ENCODE assay signal across 12 cellular contexts in the genomic region with DNA sequence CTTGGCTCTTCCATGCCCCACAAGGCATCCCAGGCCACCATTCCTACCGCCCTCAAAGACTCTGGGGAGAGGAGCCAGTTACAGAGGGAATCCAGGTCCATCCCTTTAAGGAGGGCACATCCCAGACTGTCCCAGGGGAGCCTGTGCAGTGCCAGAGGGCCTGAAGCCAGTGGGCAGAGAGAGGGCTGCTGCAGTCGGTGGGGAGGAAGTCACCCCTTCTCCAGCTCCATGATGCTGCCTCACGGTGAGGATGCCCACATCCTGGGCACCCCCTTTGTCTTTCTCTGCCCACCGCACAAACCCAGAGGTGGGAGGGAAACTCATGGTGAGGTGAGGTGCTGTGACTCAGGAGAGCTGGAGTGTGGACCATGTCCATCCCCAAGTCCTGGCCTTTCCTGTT. TPM values are rescaled to one million over a fixed set of nuclear protein-coding genes. Genes with fewer than 3 reads are reported as not detected.
DNase-seq lines count a peak whose midpoint lies in the region; ATAC-seq and TF ChIP-seq lines count a peak whose summit lies in the region.
"Had no signal": no experiment of that assay in that cellular context is flagged by ENCODE, and none has a peak within 500 bp of the region (broad histone marks: within the 10 kb centered on the region; RNA-seq: fewer than 3 reads in every experiment).

No MANE protein-coding gene starts in this region.

- no peak overlapping the region for H3K9ac ChIP-seq in Loucy (ENCODE audit: low read depth, low read length, poor library complexity, severe bottlenecking)
- H3K9ac ChIP-seq: parathyroid adenoma had no signal

- POLR2A ChIA-PET in GM10248 (lab: Yijun Ruan, JAX) = no interaction called here

- no peaks in the 10 kb centered on the region for H3K36me3 ChIP-seq in Loucy (ENCODE audit: insufficient read depth, low read length)
- no peaks in the 10 kb centered on the region for H3K36me3 ChIP-seq in thoracic aorta
- H3K36me3 ChIP-seq in esophagus squamous epithelium = no peaks in the 10 kb centered on the region

- H3K4me1 ChIP-seq in Loucy (ENCODE audit: insufficient read depth, low read length, poor library complexity, severe bottlenecking) (peaks cover 13% of the 10 kb centered on the region), thoracic aorta (ENCODE audit: control insufficient read depth in 1 of 2, low read depth in 2 of 2) (peaks cover 15 to 27% of the 10 kb centered on the region in 2 donors), esophagus squamous epithelium (peaks cover 16 to 44% (median 21%) of the 10 kb centered on the region in 3 donors)

- intact Hi-C loops in esophagus squamous epithelium (cut with DNase I) = no loop called here

- H3K27ac Mint-ChIP-seq in activated naive CD4-positive, alpha-beta T cell treated with anti-CD3 and anti-CD28 coated beads, Interleukin-2, amount 50 U/mL, for 72 hours = no peak overlapping the region
- H3K27ac Mint-ChIP-seq: activated T-helper 1 cell treated with anti-CD3 and anti-CD28 coated beads, Interleukin-12 subunit alpha, Interleukin-12 subunit beta, Interleukin-2, Interleukin-4 antibody, amounts not matched to agents 30 ng/mL and 10 ng/mL and 1 ng/mL, durations not matched to agents 14 hours and 24 hours and 36 hours had no signal

- H3K79me2 ChIP-seq in Loucy (ENCODE audit: insufficient read depth, low read length) = no peaks in the 10 kb centered on the region
- H3K79me2 ChIP-seq: parathyroid adenoma had no signal

- H2AFZ ChIP-seq in Loucy (ENCODE audit: low read length) = peak overlapping the region; percentile 68; the same call in 1 of the 2 replicates

- H3K4me3 ChIP-seq in Loucy (ENCODE audit: low read length, poor library complexity, severe bottlenecking) = no peak overlapping the region
- peak overlapping the region; percentile 65 for H3K4me3 ChIP-seq in thoracic aorta
- no peak overlapping the region for H3K4me3 ChIP-seq in esophagus squamous epithelium

- CTCF ChIA-PET in GM10248 (lab: Yijun Ruan, JAX) = interaction anchor here (1.3 kb wide), 1 partner anchor 8 kb away, joined by 4 read pairs; no protein-coding TSS in a partner anchor

- H3K9me3 ChIP-seq in Loucy (ENCODE audit: insufficient read depth, low read depth, low read length) (no peaks in the 10 kb centered on the region), thoracic aorta (no peaks in the 10 kb centered on the region), esophagus squamous epithelium (no peaks in the 10 kb centered on the region)

- no peak for TF ChIP-seq POLR2A in esophagus squamous epithelium (IDR thresholded peaks at IDR 0.05)

- no peaks in the 10 kb centered on the region for H4K20me1 ChIP-seq in Loucy (ENCODE audit: insufficient read depth, low read length, poor library complexity, severe bottlenecking)

- H3K27me3 ChIP-seq in Loucy (ENCODE audit: insufficient read depth, low read length, poor library complexity, severe bottlenecking) (no peaks in the 10 kb centered on the region), thoracic aorta (replicated peaks; ENCODE audit: insufficient read depth) (no peaks in the 10 kb centered on the region), esophagus squamous epithelium (peaks cover 0 to 30% (median 0%) of the 10 kb centered on the region in 4 donors)

- peak in 1 of 2 donors; percentile 14 for DNase-seq in activated naive CD4-positive, alpha-beta T cell treated with anti-CD3 and anti-CD28 coated beads, Interleukin-2, amount 50 U/mL, for 72 hours (ENCODE audit: low spot score in 2 of 2)
- DNase-seq in activated naive CD4-positive, alpha-beta T cell (lab: John Stamatoyannopoulos, UW) = no peak
- DNase-seq in thoracic aorta (ENCODE audit: low spot score) (no peak), GM10248 (ENCODE audit: extremely low spot score) (no peak), esophagus squamous epithelium (lab: John Stamatoyannopoulos, UW) (no peak)
- DNase-seq in stimulated activated CD4-positive, alpha-beta T cell treated with anti-CD3 and anti-CD28 coated beads, Interleukin-4, amount 100 ng/mL, for 24 hours = no peak
- DNase-seq: foreskin fibroblast; stimulated activated CD4-positive, alpha-beta T cell treated with anti-CD3 and anti-CD28 coated beads, Interleukin-2, amount 100 ng/mL, for 48 hours had no signal

- H3K9me2 ChIP-seq in Loucy (replicated peaks; ENCODE audit: low read depth, low read length) = no peaks in the 10 kb centered on the region

- no peaks in the 10 kb centered on the region for H3F3A ChIP-seq in Loucy (ENCODE audit: low read depth)

- H3K4me2 ChIP-seq in Loucy (ENCODE audit: low read depth, low read length, poor library complexity, severe bottlenecking) = peak overlapping the region; percentile 54

- TF ChIP-seq CTCF in Loucy (conservative IDR thresholded peaks at IDR 0.05; ENCODE audit: low read length) = no peak
- TF ChIP-seq CTCF in thoracic aorta (IDR thresholded peaks at IDR 0.05) = no peak
- TF ChIP-seq CTCF in GM10248 (IDR thresholded peaks at IDR 0.05; ENCODE audit: control extremely low read depth, extremely low read depth, low read depth, missing control alignments) = no peak
- TF ChIP-seq CTCF in esophagus squamous epithelium (IDR thresholded peaks at IDR 0.05) = no peak

- H3K27ac ChIP-seq in thoracic aorta (no peak overlapping the region), esophagus squamous epithelium (no peak overlapping the region)
- H3K27ac ChIP-seq: parathyroid adenoma had no signal

- H3K9me3 Mint-ChIP-seq in activated naive CD4-positive, alpha-beta T cell treated with anti-CD3 and anti-CD28 coated beads, Interleukin-2, amount 50 U/mL, for 72 hours = no peaks in the 10 kb centered on the region
- H3K9me3 Mint-ChIP-seq: activated T-helper 1 cell treated with anti-CD3 and anti-CD28 coated beads, Interleukin-12 subunit alpha, Interleukin-12 subunit beta, Interleukin-2, Interleukin-4 antibody, amounts not matched to agents 30 ng/mL and 10 ng/mL and 1 ng/mL, durations not matched to agents 14 hours and 24 hours and 36 hours had no signal

- ATAC-seq in activated naive CD4-positive, alpha-beta T cell treated with anti-CD3 and anti-CD28 coated beads, Interleukin-2, amount 50 U/mL, for 72 hours = peak; percentile 9 to 50
- ATAC-seq in esophagus mucosa = peak; percentile 7
- ATAC-seq in thoracic aorta (ENCODE audit: insufficient number of reproducible peaks, low FRiP score, low read depth) = no peak

- H3K36me3 Mint-ChIP-seq in activated naive CD4-positive, alpha-beta T cell treated with anti-CD3 and anti-CD28 coated beads, Interleukin-2, amount 50 U/mL, for 72 hours = no peaks in the 10 kb centered on the region

- 38% methylated on average over 3 of the region's 4 CpGs; no CpG with 5 or more reads in 1 of the 2 donors for WGBS in esophagus squamous epithelium, 2 donors

RNA-seq across cellular contexts. Expression of gene ANKRD33B, which starts 26.3 kb away (rescaled TPM):
- total RNA-seq in activated naive CD4-positive, alpha-beta T cell treated with anti-CD3 and anti-CD28 coated beads, Interleukin-2, amount 50 U/mL, for 72 hours = 1 to 10 TPM; 5.6 TPM
- 0.68 TPM for total RNA-seq in esophagus mucosa
- 1 to 10 TPM; 4.9 to 5.7 TPM for total RNA-seq in thoracic aorta
- 1 to 10 TPM in 2 of 4 donors, under 1 TPM in 2; 0.57 to 6.5 (median 1.7) TPM for total RNA-seq in esophagus squamous epithelium
